Comparison of ENCODE assay signal across 21 cellular contexts in genomic region chr6:155014137-155014536, GRCh38. TPM values are rescaled to one million over a fixed set of nuclear protein-coding genes. Genes with fewer than 3 reads are reported as not detected.
DNase-seq lines count a peak whose midpoint lies in the region; ATAC-seq, FAIRE-seq and TF ChIP-seq lines count a peak whose summit lies in the region.
"Had no signal": no experiment of that assay in that cellular context is flagged by ENCODE, and none has a peak within 500 bp of the region (broad histone marks: within the 10 kb centered on the region; RNA-seq: fewer than 3 reads in every experiment).

No MANE protein-coding gene starts in this region.

- peak overlapping the region; percentile 66; the same call in 1 of the 2 replicates for H3K27ac Mint-ChIP-seq in HFFc6
- peak overlapping the region; percentile 94 for H3K27ac Mint-ChIP-seq in glutamatergic neuron (ENCODE audit: unreplicated experiment)
- H3K27ac Mint-ChIP-seq: CD8-positive, alpha-beta memory T cell had no signal

- no peaks in the 10 kb centered on the region for H3K27me3 ChIP-seq in WERI-Rb-1 (ENCODE audit: insufficient read depth, low read depth, severe bottlenecking)
- H3K27me3 ChIP-seq: MG63 had no signal

- peak; percentile 76 for FAIRE-seq in A204.1 (lab: Jason Lieb, UNC)
- FAIRE-seq in GM12891 (lab: Jason Lieb, UNC), result no peak

- DNase-seq in HFFc6 (no peak), WERI-Rb-1 (no peak), glutamatergic neuron (no peak), GM12891 (ENCODE audit: insufficient read length, low spot score) (no peak)
- DNase-seq: 8988T; Calu3; CD8-positive, alpha-beta memory T cell; DMS153; GDM1; H7; Kasumi-1; NCI-H1930; NCI-H774; NK-92 treated with Interleukin-12 subunit alpha and Interleukin-12 subunit beta, amount 100 ng/mL, for 24 hours; SIG-M5 had no signal

- H3K27me3 Mint-ChIP-seq in HFFc6 (ENCODE audit: insufficient read depth) (no peaks in the 10 kb centered on the region), glutamatergic neuron (ENCODE audit: unreplicated experiment) (peaks cover 8% of the 10 kb centered on the region)

- H3K36me3 ChIP-seq in WERI-Rb-1, result peaks cover 7% of the 10 kb centered on the region
- H3K36me3 ChIP-seq: MG63 had no signal

- H3K9me3 ChIP-seq in WERI-Rb-1 (ENCODE audit: severe bottlenecking), result no peaks in the 10 kb centered on the region
- H3K9me3 ChIP-seq: MG63 had no signal

- H3K36me3 Mint-ChIP-seq in HFFc6 (ENCODE audit: low read depth), result 0 out of 2 replicates have a peak, but pooled peaks cover 5% of the 10 kb centered on the region
- no peaks in the 10 kb centered on the region for H3K36me3 Mint-ChIP-seq in glutamatergic neuron (ENCODE audit: unreplicated experiment)
- H3K36me3 Mint-ChIP-seq: CD8-positive, alpha-beta memory T cell had no signal

- no peak for ATAC-seq in HG03571 (IDR thresholded peaks at IDR 0.05; ENCODE audit: unreplicated experiment)
- no peak for ATAC-seq in GM21737 (IDR thresholded peaks at IDR 0.05; ENCODE audit: unreplicated experiment)
- no peak for ATAC-seq in GM18505 (IDR thresholded peaks at IDR 0.05; ENCODE audit: unreplicated experiment)

- TF ChIP-seq CTCF in HFFc6 (IDR thresholded peaks at IDR 0.05) (no peak), WERI-Rb-1 (IDR thresholded peaks at IDR 0.05; ENCODE audit: low read depth, low read length) (no peak), glutamatergic neuron (IDR thresholded peaks at IDR 0.05; ENCODE audit: partially characterized antibody, unreplicated experiment) (no peak)

- H3K4me3 Mint-ChIP-seq in HFFc6 (peak overlapping the region; percentile 59), glutamatergic neuron (ENCODE audit: unreplicated experiment) (peak overlapping the region; percentile 86)
- H3K4me3 Mint-ChIP-seq: CD8-positive, alpha-beta memory T cell had no signal

- H3K4me3 ChIP-seq in WERI-Rb-1 (ENCODE audit: low read depth, low read length), result no peak overlapping the region
- H3K4me3 ChIP-seq: MG63 had no signal

- TF ChIP-seq POLR2A in GM18505 (IDR thresholded peaks at IDR 0.05; ENCODE audit: borderline replicate concordance, extremely low read depth, insufficient read depth, insufficient read length), result no peak
- TF ChIP-seq POLR2A in GM12891 (IDR thresholded peaks at IDR 0.05; ENCODE audit: low read depth, low read length), result no peak

- H3K27ac ChIP-seq in WERI-Rb-1, result peak overlapping the region; percentile 76
- H3K27ac ChIP-seq: C4-2B had no signal

- H3K9me3 Mint-ChIP-seq in HFFc6 (no peaks in the 10 kb centered on the region), glutamatergic neuron (ENCODE audit: unreplicated experiment) (peaks cover 16% of the 10 kb centered on the region)
- H3K9me3 Mint-ChIP-seq: CD8-positive, alpha-beta memory T cell had no signal

- H3K4me1 Mint-ChIP-seq in HFFc6 (ENCODE audit: low read depth), result peaks cover 44% of the 10 kb centered on the region
- peaks cover 54% of the 10 kb centered on the region for H3K4me1 Mint-ChIP-seq in glutamatergic neuron (ENCODE audit: low read depth, unreplicated experiment)
- H3K4me1 Mint-ChIP-seq: CD8-positive, alpha-beta memory T cell had no signal

TF ChIP-seq in GM12891, 5 proteins besides CTCF, POLR2A, EP300 and RAD21:
- TF ChIP-seq TAF1 (IDR thresholded peaks at IDR 0.05; ENCODE audit: low read depth, low read length) (no peak), SPI1 (IDR thresholded peaks at IDR 0.05; ENCODE audit: low read depth, low read length) (no peak), POLR2AphosphoS5 (IDR thresholded peaks at IDR 0.05; ENCODE audit: low read depth, low read length) (no peak), POU2F2 (IDR thresholded peaks at IDR 0.05; ENCODE audit: low read depth, low read length) (no peak)

RNA-seq across cellular contexts. Expression of gene TIAM2, which starts 19.0 kb away (rescaled TPM):
- 10 to 100 TPM in 2 of 6 experiments, 1 to 10 TPM in 4; 7.2 to 11.2 (median 9.4) TPM for total RNA-seq in HFFc6 (2021; fragmentation: NEBNext Ultra II Directional; extraction: Animal tissue kit (Norgen Biotek cat#: 25700))
- total RNA-seq in glutamatergic neuron (ENCODE audit: unreplicated experiment), result 113 TPM
- polyA plus RNA-seq in GM12891 (2012; ENCODE audit: low read depth, missing spikeins), result 13.2 TPM
